Comparison of ENCODE assay signal across 20 cellular contexts in the genomic region with DNA sequence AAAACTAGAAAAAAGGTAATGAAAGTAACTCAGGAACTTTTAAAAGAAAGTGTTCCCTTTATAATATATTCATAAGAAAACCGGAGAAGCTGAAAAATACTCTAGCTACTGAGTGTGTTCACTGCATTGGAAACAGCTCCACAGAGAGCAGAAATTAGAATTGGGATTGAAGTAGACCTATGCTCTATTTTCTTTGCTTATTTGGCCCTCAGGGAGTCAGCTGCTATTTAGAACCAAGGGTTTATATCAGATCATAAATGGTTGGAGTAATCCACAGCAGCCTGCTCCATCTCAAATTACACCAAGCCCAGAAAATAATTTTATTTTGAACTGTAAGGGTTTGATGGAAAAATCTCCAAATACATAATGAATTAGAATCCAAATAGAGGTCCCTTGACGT.
"Had no signal": no experiment of that assay in that cellular context is flagged by ENCODE, and none has a peak within 500 bp of the region (broad histone marks: within the 10 kb centered on the region; RNA-seq: fewer than 3 reads in every experiment).

No MANE protein-coding gene starts in this region.

- H3K9me3 ChIP-seq: gastrocnemius medialis, heart right ventricle, mucosa of descending colon, pancreas, tibial artery, upper lobe of left lung, uterus had no signal

- H3K36me3 ChIP-seq: gastrocnemius medialis, heart right ventricle, neural progenitor cell, pancreas, tibial artery, upper lobe of left lung, uterus had no signal

- H3K4me2 ChIP-seq: neural progenitor cell had no signal

- H2AFZ ChIP-seq: neural progenitor cell had no signal

- H3K4me1 ChIP-seq: pancreas had no signal

- H3K27ac ChIP-seq: dorsolateral prefrontal cortex, gastrocnemius medialis, heart right ventricle, neural progenitor cell, pancreas, tibial artery, upper lobe of left lung had no signal

- H3K4me3 ChIP-seq: dorsolateral prefrontal cortex, gastrocnemius medialis, heart right ventricle, mucosa of descending colon, neural progenitor cell, pancreas, tibial artery, upper lobe of left lung, uterus had no signal

- DNase-seq: cortex of kidney; dorsolateral prefrontal cortex; effector CD8-positive, alpha-beta T cell; gastrocnemius medialis; heart right ventricle; hypothalamus; islet precursor cell; mammary epithelial cell; mucosa of descending colon; natural killer cell; nucleus accumbens; pancreas; right cardiac atrium; stimulated activated CD4-positive, alpha-beta T cell treated with anti-CD3 and anti-CD28 coated beads, Interleukin-4, amount 100 ng/mL, for 1 hour; stimulated activated CD8-positive, alpha-beta memory T cell treated with anti-CD3 and anti-CD28 coated beads, Interleukin-4, amount 100 ng/mL, for 48 hours; stimulated activated naive CD8-positive, alpha-beta T cell treated with anti-CD3 and anti-CD28 coated beads, Interleukin-15, Interleukin-2, amounts not matched to agents 100 U/mL and 50 U/mL, for 24 hours; tibial artery; upper lobe of left lung; uterus had no signal

- H3K27me3 ChIP-seq: dorsolateral prefrontal cortex, gastrocnemius medialis, heart right ventricle, neural progenitor cell, pancreas, tibial artery, upper lobe of left lung, uterus had no signal

- H3K9ac ChIP-seq: neural progenitor cell had no signal
